ENCODE assay signal across 22 cellular contexts in genomic region chr11:58649623-58650022, GRCh38. TPM values are rescaled to one million over a fixed set of nuclear protein-coding genes. Genes with fewer than 3 reads are reported as not detected.
DNase-seq lines count a peak whose midpoint lies in the region; ATAC-seq, FAIRE-seq and TF ChIP-seq lines count a peak whose summit lies in the region.
"Had no signal": no experiment of that assay in that cellular context is flagged by ENCODE, and none has a peak within 500 bp of the region (broad histone marks: within the 10 kb centered on the region; RNA-seq: fewer than 3 reads in every experiment).

No MANE protein-coding gene starts in this region.

- CTCF ChIA-PET in K562 (lab: Yijun Ruan, JAX; ENCODE audit: low intra/inter-chr PET ratio) = no interaction called here

- TF ChIP-seq RAD21 in K562 (CRISPR knock-in tag; conservative IDR thresholded peaks at IDR 0.05 in 1 of 2, IDR thresholded peaks at IDR 0.05 in 1 of 2) = no peak

- H2AFZ ChIP-seq in MM.1S (ENCODE audit: low read length) (no peak overlapping the region), K562 (ENCODE audit: low read depth, low read length) (no peak overlapping the region)

- intact Hi-C loops in K562 (cut with micrococcal nuclease) = loop anchor here (5.0 kb wide), 1 partner anchor 508 kb away; no protein-coding TSS in a partner anchor

- H3K27ac ChIP-seq in DOHH2 (ENCODE audit: low read depth, low read length) (no peak overlapping the region), MM.1S (ENCODE audit: low read length) (peak overlapping the region; percentile 14; the same call in 1 of the 2 replicates), K562 (ENCODE audit: extremely low read depth, low read depth, low read length) (no peak overlapping the region)
- H3K27ac ChIP-seq: 22Rv1; A549; BLaER1 treated with 17β-estradiol and CSF1 and Interleukin-3, amounts not matched to agents 10 nM and 100 nM; C4-2B had no signal

- H3F3A ChIP-seq in DOHH2 (ENCODE audit: control insufficient read depth, insufficient read depth) (no peaks in the 10 kb centered on the region), MM.1S (ENCODE audit: insufficient read depth, low read length) (peaks cover 27% of the 10 kb centered on the region)

- H3K4me2 ChIP-seq in DOHH2 (ENCODE audit: low read length) = peak overlapping the region; percentile 44
- peak overlapping the region; percentile 49; the same call in 1 of the 2 replicates for H3K4me2 ChIP-seq in MM.1S (ENCODE audit: low read depth, low read length)
- H3K4me2 ChIP-seq in K562 (ENCODE audit: insufficient read depth, low read length) = no peak overlapping the region
- H3K4me2 ChIP-seq: A549; BLaER1 treated with 17β-estradiol and CSF1 and Interleukin-3, amounts not matched to agents 10 nM and 100 nM had no signal

- no peak for TF ChIP-seq POLR2A in K562 (conservative IDR thresholded peaks at IDR 0.05)

- ATAC-seq in K562 = no peak
- ATAC-seq: A549; CD8-positive, alpha-beta T cell; GM12878 had no signal

- H4K20me1 ChIP-seq in DOHH2 (ENCODE audit: control insufficient read depth, insufficient read depth, low read depth, low read length) (no peaks in the 10 kb centered on the region), MM.1S (ENCODE audit: insufficient read depth, low read length) (no peaks in the 10 kb centered on the region), K562 (replicated peaks; ENCODE audit: control insufficient read depth, insufficient read depth, low read length) (no peaks in the 10 kb centered on the region)
- H4K20me1 ChIP-seq: BLaER1 treated with 17β-estradiol and CSF1 and Interleukin-3, amounts not matched to agents 10 nM and 100 nM had no signal

- H3K9me3 ChIP-seq in DOHH2 (ENCODE audit: control insufficient read depth, insufficient read depth, low read length) = peaks cover 15% of the 10 kb centered on the region
- H3K9me3 ChIP-seq in MM.1S (replicated peaks; ENCODE audit: insufficient read depth, low read length) = no peaks in the 10 kb centered on the region
- peaks cover 3% of the 10 kb centered on the region; the same call in 1 of the 2 replicates for H3K9me3 ChIP-seq in K562 (replicated peaks; ENCODE audit: control insufficient read depth, insufficient read depth, low read depth, low read length)

- H3K9me2 ChIP-seq in DOHH2 (replicated peaks; ENCODE audit: control insufficient read depth, low read length) (no peaks in the 10 kb centered on the region), MM.1S (replicated peaks; ENCODE audit: insufficient read depth, low read length) (no peaks in the 10 kb centered on the region)

- H3K4me1 ChIP-seq in DOHH2 (ENCODE audit: control insufficient read depth, low read length) (peaks cover 40% of the 10 kb centered on the region), MM.1S (ENCODE audit: low read length) (peaks cover 55% of the 10 kb centered on the region), K562 (replicated peaks in 1 of 2; ENCODE audit: control insufficient read depth in 2 of 2, insufficient read depth in 2 of 2, low read length in 2 of 2) (no peaks in the 10 kb centered on the region)
- H3K4me1 ChIP-seq: A549 had no signal

- in situ Hi-C loops in K562 (cut with MboI) = loop anchor here (25.0 kb wide), 1 partner anchor 488 kb away; the partner anchor contains the start of gene FAM111A

- DNase-seq in MM.1S = no peak
- no peak for DNase-seq in K562 (ENCODE audit: extremely low read depth in 1 of 4, low spot score in 3 of 4)
- DNase-seq in foreskin melanocyte = no peak
- no peak for DNase-seq in HPDE6-E6E7 (ENCODE audit: extremely low spot score)
- DNase-seq: AML-193; Caco-2; Calu3; CD4-positive, alpha-beta T cell; CD8-positive, alpha-beta T cell; DMS79 treated with DMSO at 0.1 percent for 48 hours; EL; GDM1 had no signal

- no peak for TF ChIP-seq EP300 in K562 (IDR thresholded peaks at IDR 0.05; ENCODE audit: low read length)

- no TSS peak for BruUV-seq in K562 (replicated peaks; lab: Mats Ljungman, UMichigan)

- no peak overlapping the region for H3K4me3 ChIP-seq in DOHH2 (ENCODE audit: low read length)
- H3K4me3 ChIP-seq in MM.1S (ENCODE audit: low read length) = no peak overlapping the region
- H3K4me3 ChIP-seq in K562 = no peak overlapping the region
- H3K4me3 ChIP-seq: A549; BLaER1 treated with 17β-estradiol and CSF1 and Interleukin-3, amounts not matched to agents 10 nM and 100 nM; GM12878 had no signal

- H3K9me1 ChIP-seq in K562 (ENCODE audit: control insufficient read depth, insufficient read depth, low read length) = no peaks in the 10 kb centered on the region

- TF ChIP-seq CTCF in DOHH2 (IDR thresholded peaks at IDR 0.05; ENCODE audit: low read depth, low read length, poor library complexity, severe bottlenecking) (no peak), MM.1S (IDR thresholded peaks at IDR 0.05; ENCODE audit: low read length) (no peak), K562 (IDR thresholded peaks at IDR 0.05 in 2 of 3, conservative IDR thresholded peaks at IDR 0.05 in 1 of 3; ENCODE audit: insufficient read depth in 2 of 3, low read depth in 1 of 3, low read length in 3 of 3) (no peak)

- H3K79me2 ChIP-seq in DOHH2 (ENCODE audit: control insufficient read depth, low read length) (no peaks in the 10 kb centered on the region), MM.1S (ENCODE audit: low read length) (no peaks in the 10 kb centered on the region), K562 (ENCODE audit: control insufficient read depth, insufficient read depth, low read length) (no peaks in the 10 kb centered on the region)

- H3K27me3 ChIP-seq in DOHH2 (ENCODE audit: control insufficient read depth, low read length) = no peaks in the 10 kb centered on the region
- H3K27me3 ChIP-seq in MM.1S (replicated peaks; ENCODE audit: insufficient read depth, low read length) = no peaks in the 10 kb centered on the region
- no peaks in the 10 kb centered on the region for H3K27me3 ChIP-seq in K562 (ENCODE audit: control insufficient read depth in 2 of 2, insufficient read depth in 2 of 2, low read length in 2 of 2)
- H3K27me3 ChIP-seq: BLaER1 treated with 17β-estradiol and CSF1 and Interleukin-3, amounts not matched to agents 10 nM and 100 nM had no signal

- H3K9ac ChIP-seq in MM.1S (ENCODE audit: low read length) (no peak overlapping the region), K562 (ENCODE audit: insufficient read depth in 1 of 2, low read depth in 2 of 2, low read length in 2 of 2) (no peak overlapping the region)
- H3K9ac ChIP-seq: BLaER1 treated with 17β-estradiol and CSF1 and Interleukin-3, amounts not matched to agents 10 nM and 100 nM had no signal

- POLR2A ChIA-PET in K562 (lab: Yijun Ruan, JAX) = no interaction called here

- no peak for FAIRE-seq in K562 (lab: Jason Lieb, UNC)
- FAIRE-seq: A549, D721Med, GM12878, GM12892, GM18507, GM19239 had no signal

- no peaks in the 10 kb centered on the region for H3K36me3 ChIP-seq in DOHH2 (ENCODE audit: control insufficient read depth, low read length)
- no peaks in the 10 kb centered on the region for H3K36me3 ChIP-seq in MM.1S (replicated peaks; ENCODE audit: insufficient read depth, low read length)
- H3K36me3 ChIP-seq in K562 (ENCODE audit: control insufficient read depth, insufficient read depth, low read length) = no peaks in the 10 kb centered on the region

TF ChIP-seq in K562, 482 proteins besides CTCF, POLR2A, EP300 and RAD21:
- TF ChIP-seq ZNF507 (tag; conservative IDR thresholded peaks at IDR 0.05) (peak; percentile 95), ZBTB1 (CRISPR knock-in tag; IDR thresholded peaks at IDR 0.05; ENCODE audit: borderline replicate concordance, low read depth) (no peak)

RNA-seq across cellular contexts. Expression of gene CNTF, which starts 27.2 kb away (rescaled TPM):
- total RNA-seq in K562 (2011; cell fraction: chromatin; rRNA removed; ENCODE audit: low replicate concordance) = 7.6 and 18.0 TPM in 2 replicates
- total RNA-seq in K562 (2011; cell fraction: nucleolus; rRNA removed) = 4.8 and 6.6 TPM in 2 replicates
- 15.2 and 24.6 TPM in 2 replicates for total RNA-seq in K562 (2011; cell fraction: nucleoplasm; rRNA removed)
- total RNA-seq in K562 (2014; rRNA removed) = 1.2 and 1.7 TPM in 2 replicates
- 4.3 and 4.9 TPM in 2 replicates for total RNA-seq in K562 (2014; rRNA removed; fragmentation: Illumina TruSeq; extraction: Trizol)
- total RNA-seq in K562 (2015; rRNA removed; fragmentation: Illumina TruSeq; extraction: Trizol) = 4.6 and 5.0 TPM in 2 replicates
- 3.1 and 3.2 TPM in 2 replicates for total RNA-seq in K562 (2021)
- polyA plus RNA-seq in K562 (2011; rRNA removed) = 1.6 and 1.7 TPM in 2 replicates
- 0.40 and 0.68 TPM in 2 replicates for polyA plus RNA-seq in K562 (2011; cell fraction: cytosol; rRNA removed)
- 4.3 and 7.2 TPM in 2 replicates for polyA plus RNA-seq in K562 (2011; cell fraction: nucleus; rRNA removed)
- 1.6 and 2.0 TPM in 2 replicates for polyA plus RNA-seq in K562 (2012)
- 2.2 and 2.9 TPM in 2 replicates for polyA plus RNA-seq in K562 (2014; fragmentation: Illumina TruSeq; extraction: Trizol)
- under 1 TPM; 0.17 to 0.71 TPM for polyA plus RNA-seq in K562 (2014; fragmentation: Nextera tagmentation; extraction: Ambion mirVana)
- 1.2 and 2.3 TPM in 2 replicates for polyA plus RNA-seq in K562 (2014; rRNA removed)
- 6.6 and 8.3 TPM in 2 replicates for polyA minus RNA-seq in K562 (2011; rRNA and poly(A)+ RNA removed)
- polyA minus RNA-seq in K562 (2011; cell fraction: cytosol; rRNA and poly(A)+ RNA removed) = 0.57 TPM in 1 of 2 replicates, not detected in the other
- 15.8 and 28.9 TPM in 2 replicates for polyA minus RNA-seq in K562 (2011; cell fraction: nucleus; rRNA and poly(A)+ RNA removed)
